2 cellular contexts compared by ENCODE assay signal in the genomic region with DNA sequence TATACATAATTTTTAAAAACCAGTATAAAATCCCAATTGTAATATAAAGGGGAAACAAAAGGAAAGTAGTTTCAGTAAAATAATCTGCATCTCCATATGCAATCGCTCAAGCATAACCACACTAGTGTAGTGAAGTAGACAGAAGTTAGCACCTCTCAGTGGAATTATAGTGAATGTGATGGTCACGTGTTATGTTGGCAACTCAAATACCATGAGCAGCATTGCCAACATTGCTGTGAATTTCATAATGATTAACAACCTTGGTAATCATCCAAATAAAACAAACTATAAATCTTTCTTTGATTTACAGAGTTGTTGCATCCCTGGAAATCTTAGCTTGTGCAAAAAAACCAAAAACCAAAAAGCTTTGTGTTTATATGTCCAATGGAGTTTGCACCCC.
TF ChIP-seq lines count a peak whose summit lies in the region.

No MANE protein-coding gene starts in this region.

TF ChIP-seq in A549, 52 proteins besides CTCF, POLR2A, EP300 and RAD21 (continued from another document):
- TF ChIP-seq RNF2 (IDR thresholded peaks at IDR 0.05; ENCODE audit: borderline replicate concordance, low read depth) = no peak
- 0 out of 2 replicates have a peak, but pooled peaks have one; percentile 8 for TF ChIP-seq USF2 (IDR thresholded peaks at IDR 0.05)
- no peak for TF ChIP-seq HDAC2 (IDR thresholded peaks at IDR 0.05)
- no peak for TF ChIP-seq MAFK (IDR thresholded peaks at IDR 0.05; ENCODE audit: partially characterized antibody)

TF ChIP-seq in SK-N-SH, 30 proteins besides CTCF, POLR2A, EP300 and RAD21 (continued from another document):
- TF ChIP-seq, protein P1, sequence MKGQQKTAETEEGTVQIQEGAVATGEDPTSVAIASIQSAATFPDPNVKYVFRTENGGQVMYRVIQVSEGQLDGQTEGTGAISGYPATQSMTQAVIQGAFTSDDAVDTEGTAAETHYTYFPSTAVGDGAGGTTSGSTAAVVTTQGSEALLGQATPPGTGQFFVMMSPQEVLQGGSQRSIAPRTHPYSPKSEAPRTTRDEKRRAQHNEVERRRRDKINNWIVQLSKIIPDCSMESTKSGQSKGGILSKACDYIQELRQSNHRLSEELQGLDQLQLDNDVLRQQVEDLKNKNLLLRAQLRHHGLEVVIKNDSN (IDR thresholded peaks at IDR 0.05; ENCODE audit: borderline replicate concordance, low read depth) = no peak
- no peak for TF ChIP-seq SIN3A (IDR thresholded peaks at IDR 0.05; ENCODE audit: borderline replicate concordance, low read depth, low read length)
